Comparison of ENCODE assay signal across 12 cellular contexts in the genomic region with DNA sequence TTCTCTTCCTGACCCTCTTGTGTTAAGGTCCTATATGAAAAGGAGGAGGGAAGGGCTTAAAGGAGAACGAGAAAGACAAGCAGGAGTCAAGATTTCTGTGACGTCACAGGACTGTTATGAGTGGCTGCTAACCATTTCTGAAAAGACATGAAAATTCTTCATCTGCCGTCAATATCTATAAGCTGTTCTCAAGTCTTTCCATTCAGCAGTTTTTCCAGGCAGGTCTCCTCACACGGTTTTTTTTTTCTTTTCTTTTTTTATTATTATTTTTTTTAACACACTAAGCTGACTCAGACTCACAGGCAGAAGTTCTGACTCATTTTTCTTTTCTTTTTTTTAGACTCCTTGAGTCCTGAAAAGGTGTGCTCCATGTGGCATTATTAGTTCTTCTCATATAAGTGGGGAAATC.
DNase-seq lines count a peak whose midpoint lies in the region; ATAC-seq and TF ChIP-seq lines count a peak whose summit lies in the region.
"Had no signal": no experiment of that assay in that cellular context is flagged by ENCODE, and none has a peak within 500 bp of the region (broad histone marks: within the 10 kb centered on the region; RNA-seq: fewer than 3 reads in every experiment).

No MANE protein-coding gene starts in this region.

- peak overlapping the region; percentile 25 for H3K27ac Mint-ChIP-seq in activated T-helper 17 cell treated with anti-CD3 and anti-CD28 coated beads, Interleukin-2, amount 50 U/mL, for 72 hours

- no peak for TF ChIP-seq POLR2A in esophagus squamous epithelium (IDR thresholded peaks at IDR 0.05)

- H3K27me3 Mint-ChIP-seq in activated T-helper 17 cell treated with anti-CD3 and anti-CD28 coated beads, Interleukin-2, amount 50 U/mL, for 72 hours = peaks cover 11% of the 10 kb centered on the region

- peak; percentile 20 for DNase-seq in EL
- peak; percentile 14 to 49 for DNase-seq in foreskin fibroblast
- DNase-seq in esophagus squamous epithelium (lab: John Stamatoyannopoulos, UW) = no peak
- no peak for DNase-seq in NCI-H187 treated with DMSO at 0.1 percent for 48 hours (lab: John Stamatoyannopoulos, UW)
- no peak for DNase-seq in SHP77 (lab: John Stamatoyannopoulos, UW)
- DNase-seq: heart left ventricle, midbrain, NCI-H187, upper lobe of left lung had no signal

- H3K36me3 ChIP-seq in esophagus squamous epithelium = no peaks in the 10 kb centered on the region
- H3K36me3 ChIP-seq: heart left ventricle, upper lobe of left lung had no signal

- TF ChIP-seq CTCF in foreskin fibroblast (IDR thresholded peaks at IDR 0.05; ENCODE audit: low read depth, low read length) (no peak), esophagus squamous epithelium (IDR thresholded peaks at IDR 0.05) (no peak)

- intact Hi-C loops in esophagus squamous epithelium (cut with DNase I) = no loop called here

- no peaks in the 10 kb centered on the region for H3K36me3 Mint-ChIP-seq in activated T-helper 17 cell treated with anti-CD3 and anti-CD28 coated beads, Interleukin-2, amount 50 U/mL, for 72 hours (ENCODE audit: low read depth)

- peaks cover 0 to 24% (median 0%) of the 10 kb centered on the region in 3 donors for H3K4me1 ChIP-seq in esophagus squamous epithelium
- H3K4me1 ChIP-seq: upper lobe of left lung had no signal

- ATAC-seq in GM21529 (IDR thresholded peaks at IDR 0.05; ENCODE audit: unreplicated experiment) (peak; percentile 77), GM21825 (IDR thresholded peaks at IDR 0.05; ENCODE audit: unreplicated experiment) (no peak)
- ATAC-seq in activated T-helper 17 cell treated with anti-CD3 and anti-CD28 coated beads, Interleukin-2, amount 50 U/mL, for 72 hours (replicated peaks) = peak; percentile 61
- ATAC-seq: heart left ventricle had no signal

- H3K27me3 ChIP-seq in esophagus squamous epithelium = no peaks in the 10 kb centered on the region
- H3K27me3 ChIP-seq: heart left ventricle, upper lobe of left lung had no signal

- peak overlapping the region; percentile 55 for H3K4me3 Mint-ChIP-seq in activated T-helper 17 cell treated with anti-CD3 and anti-CD28 coated beads, Interleukin-2, amount 50 U/mL, for 72 hours

- H3K27ac ChIP-seq in esophagus squamous epithelium = no peak overlapping the region
- H3K27ac ChIP-seq: heart left ventricle, upper lobe of left lung had no signal

- no peak overlapping the region for H3K4me3 ChIP-seq in foreskin fibroblast (ENCODE audit: low read depth in 1 of 2, low read length in 2 of 2)
- no peak overlapping the region for H3K4me3 ChIP-seq in esophagus squamous epithelium
- H3K4me3 ChIP-seq: heart left ventricle, upper lobe of left lung had no signal

- no peaks in the 10 kb centered on the region for H3K9me3 ChIP-seq in esophagus squamous epithelium
- H3K9me3 ChIP-seq: heart left ventricle, upper lobe of left lung had no signal

- no peaks in the 10 kb centered on the region for H3K9me3 Mint-ChIP-seq in activated T-helper 17 cell treated with anti-CD3 and anti-CD28 coated beads, Interleukin-2, amount 50 U/mL, for 72 hours

- H3K4me1 Mint-ChIP-seq in activated T-helper 17 cell treated with anti-CD3 and anti-CD28 coated beads, Interleukin-2, amount 50 U/mL, for 72 hours = no peaks in the 10 kb centered on the region

- 41 to 63% methylated on average over 4 of the region's 4 CpGs for WGBS in esophagus squamous epithelium, 2 donors

Comparison
In these comparisons a context has a peak if more than half of its experiments do, and no peak if none do; other contexts are left out.
1. DNase-seq: peak in EL (single experiment) and foreskin fibroblast (2 of 2); none in esophagus squamous epithelium (single experiment), NCI-H187 treated with DMSO at 0.1 percent for 48 hours (single experiment) and SHP77 (0 of 2).